Comparison of ENCODE assay signal across 22 cellular contexts in genomic region chr10:89613582-89613981, GRCh38. TPM values are rescaled to one million over a fixed set of nuclear protein-coding genes. Genes with fewer than 3 reads are reported as not detected.
DNase-seq lines count a peak whose midpoint lies in the region; ATAC-seq and TF ChIP-seq lines count a peak whose summit lies in the region.
"Had no signal": no experiment of that assay in that cellular context is flagged by ENCODE, and none has a peak within 500 bp of the region (broad histone marks: within the 10 kb centered on the region; RNA-seq: fewer than 3 reads in every experiment).

No MANE protein-coding gene starts in this region.

- 79 to 93% methylated on average over 2 to 3 of the region's 3 CpGs for WGBS in endodermal cell (ENCODE audit: insufficient coverage in 1 of 2, insufficient read length in 1 of 2), 2 experiments

- H3K4me3 Mint-ChIP-seq in T-helper 17 cell (no peak overlapping the region), mesothelial cell of epicardium (no peak overlapping the region), endodermal cell (no peak overlapping the region)

- no peaks in the 10 kb centered on the region for H3K4me1 ChIP-seq in endodermal cell (ENCODE audit: control insufficient read depth, insufficient read depth, low read length)

- no peaks in the 10 kb centered on the region for H3K27me3 ChIP-seq in endodermal cell (ENCODE audit: control insufficient read depth, insufficient read depth, low read length, poor library complexity, severe bottlenecking)

- intact Hi-C loops in head of caudate nucleus (cut with DNase I) = no loop called here

- H3K27ac ChIP-seq in endodermal cell (ENCODE audit: low read depth, low read length) = no peak overlapping the region
- H3K27ac ChIP-seq: C4-2B had no signal

- H3K27me3 Mint-ChIP-seq in T-helper 17 cell (no peaks in the 10 kb centered on the region), mesothelial cell of epicardium (ENCODE audit: low read depth) (no peaks in the 10 kb centered on the region), endodermal cell (ENCODE audit: insufficient read depth) (no peaks in the 10 kb centered on the region)

- ATAC-seq in T-helper 17 cell = no peak
- ATAC-seq: K562, PC-3 had no signal

- no peaks in the 10 kb centered on the region for H3K9me3 ChIP-seq in T-helper 17 cell (ENCODE audit: control insufficient read depth, low read length, poor library complexity, severe bottlenecking)
- H3K9me3 ChIP-seq in endodermal cell (ENCODE audit: control insufficient read depth, low read length) = peaks cover 2% of the 10 kb centered on the region
- H3K9me3 ChIP-seq: SK-N-SH had no signal

- H3K4me3 ChIP-seq in astrocyte of the spinal cord (ENCODE audit: low read depth, low read length) (no peak overlapping the region), fibroblast of pulmonary artery (replicated peaks; ENCODE audit: low read depth, low read length) (no peak overlapping the region), endodermal cell (ENCODE audit: low read length) (no peak overlapping the region)
- H3K4me3 ChIP-seq: K562 had no signal

- TF ChIP-seq CTCF in astrocyte of the spinal cord (IDR thresholded peaks at IDR 0.05; ENCODE audit: low read depth, low read length) (no peak), fibroblast of pulmonary artery (IDR thresholded peaks at IDR 0.05; ENCODE audit: low read length, missing control alignments) (no peak), mesothelial cell of epicardium (IDR thresholded peaks at IDR 0.05; ENCODE audit: unreplicated experiment) (no peak), endodermal cell (conservative IDR thresholded peaks at IDR 0.05) (no peak)

- H3K9ac ChIP-seq in endodermal cell (ENCODE audit: extremely low read depth, low read length, poor library complexity, severe bottlenecking) = no peak overlapping the region
- H3K9ac ChIP-seq: SK-N-SH had no signal

- H3K27ac Mint-ChIP-seq in T-helper 17 cell (peak overlapping the region; percentile 57), mesothelial cell of epicardium (peak overlapping the region; percentile 75), endodermal cell (no peak overlapping the region)

- H3K4me1 Mint-ChIP-seq in T-helper 17 cell (peaks cover 39% of the 10 kb centered on the region), mesothelial cell of epicardium (peaks cover 26% of the 10 kb centered on the region), endodermal cell (peaks cover 20% of the 10 kb centered on the region)

- H3K9me3 Mint-ChIP-seq in mesothelial cell of epicardium (peaks cover 4% of the 10 kb centered on the region), endodermal cell (peaks cover 7% of the 10 kb centered on the region)

- in situ Hi-C loops in astrocyte of the spinal cord (cut with HindIII; ENCODE audit: low sequenced_read_pairs) = no loop called here

- H3K36me3 Mint-ChIP-seq in T-helper 17 cell (ENCODE audit: low read depth) = no peaks in the 10 kb centered on the region
- H3K36me3 Mint-ChIP-seq in mesothelial cell of epicardium = peaks cover 36% of the 10 kb centered on the region
- peaks cover 44% of the 10 kb centered on the region for H3K36me3 Mint-ChIP-seq in endodermal cell (ENCODE audit: low read depth)

- H3K36me3 ChIP-seq in endodermal cell (ENCODE audit: control insufficient read depth, insufficient read depth, low read length) = peaks cover 33% of the 10 kb centered on the region

- DNase-seq in T-helper 17 cell (no peak), astrocyte of the spinal cord (ENCODE audit: low read depth, low spot score) (peak; percentile 16), fibroblast of pulmonary artery (ENCODE audit: low read depth) (peak; percentile 16), mesothelial cell of epicardium (ENCODE audit: low spot score in 2 of 2, unreplicated experiment in 2 of 2) (no peak), head of caudate nucleus (no peak), endodermal cell (no peak)
- DNase-seq in activated T-cell treated with anti-CD3 and anti-CD28 coated beads, Interleukin-2, amount 50 U/mL, for 1 hour = no peak
- DNase-seq: DMS53; H7; Kasumi-1; MV-4-11; NCI-H1105; NCI-H1436 treated with DMSO at 0.1 percent for 48 hours; NCI-H187 treated with DMSO at 0.1 percent for 48 hours; NCI-H2171 treated with DMSO at 0.1 percent for 48 hours; NCI-H345; NCI-H510A treated with DMSO at 0.1 percent for 48 hours; NK-92 treated with Interleukin-12 subunit alpha and Interleukin-12 subunit beta, amount 100 ng/mL, for 24 hours; PC-3; SK-N-SH had no signal

RNA-seq across cellular contexts. Expression of gene PANK1, which starts 31.5 kb away (rescaled TPM):
- total RNA-seq in T-helper 17 cell = 1 to 10 TPM; 1.2 to 1.6 TPM
- 24.0 to 27.2 TPM (median 24.4 TPM) in 3 replicates for total RNA-seq in mesothelial cell of epicardium
- total RNA-seq in endodermal cell = 10 to 100 TPM; 23.4 to 28.8 TPM
- 25.4 TPM for polyA plus RNA-seq in endodermal cell (2013, experiment 1 of 2)
- 24.8 TPM for polyA plus RNA-seq in endodermal cell (2013, experiment 2 of 2)

Comparison
In these comparisons a context has a peak if more than half of its experiments do, and no peak if none do; other contexts are left out.
1. DNase-seq: peak in astrocyte of the spinal cord (single experiment) and fibroblast of pulmonary artery (single experiment); none in T-helper 17 cell (0 of 3), mesothelial cell of epicardium (0 of 2), activated T-cell treated with anti-CD3 and anti-CD28 coated beads, Interleukin-2, amount 50 U/mL, for 1 hour (single experiment), head of caudate nucleus (0 of 42) and endodermal cell (single experiment).